ENCODE assay signal across 19 cellular contexts in the genomic region with DNA sequence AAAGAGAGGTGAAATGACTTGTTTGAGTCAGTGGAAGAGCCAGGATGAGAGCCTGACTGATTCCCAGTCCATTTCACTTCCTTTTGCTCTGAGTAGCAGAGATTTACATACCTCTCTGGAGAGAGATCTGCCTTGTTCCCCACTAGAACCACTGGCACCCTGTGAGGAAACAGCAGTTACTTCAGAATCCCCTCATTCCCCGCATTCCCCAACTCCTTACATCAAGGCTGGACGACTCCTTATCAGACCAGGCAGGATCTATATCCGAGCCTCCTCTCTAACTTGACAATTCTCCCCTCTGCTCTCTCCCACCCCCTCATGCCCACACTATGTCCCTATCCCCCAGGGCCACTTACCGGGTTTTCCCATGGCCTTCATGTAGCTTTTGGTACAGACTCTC. TPM values are rescaled to one million over a fixed set of nuclear protein-coding genes. Genes with fewer than 3 reads are reported as not detected.
A peak's percentile ranks its signal among the peaks of the same experiment; 100 is the strongest.
DNase-seq lines count a peak whose midpoint lies in the region; ATAC-seq, FAIRE-seq and TF ChIP-seq lines count a peak whose summit lies in the region.
"Had no signal": no experiment of that assay in that cellular context is flagged by ENCODE, and none has a peak within 500 bp of the region (broad histone marks: within the 10 kb centered on the region; RNA-seq: fewer than 3 reads in every experiment).

No MANE protein-coding gene starts in this region.

- H3K27ac Mint-ChIP-seq in activated CD8-positive, alpha-beta T cell treated with anti-CD3 and anti-CD28 coated beads, Interleukin-2, amount 10 ng/mL, durations not matched to agents 7 days and 5 days = peak overlapping the region; percentile 9
- H3K27ac Mint-ChIP-seq in activated CD8-positive, alpha-beta T cell treated with anti-CD3 and anti-CD28 coated beads for 36 hours = no peak overlapping the region
- H3K27ac Mint-ChIP-seq in CD4-positive, alpha-beta T cell = no peak overlapping the region
- H3K27ac Mint-ChIP-seq in astrocyte (ENCODE audit: unreplicated experiment) (no peak overlapping the region), neural crest cell (ENCODE audit: unreplicated experiment) (no peak overlapping the region)

- peaks cover 35% of the 10 kb centered on the region for H3K4me1 Mint-ChIP-seq in activated CD8-positive, alpha-beta T cell treated with anti-CD3 and anti-CD28 coated beads, Interleukin-2, amount 10 ng/mL, durations not matched to agents 7 days and 5 days (ENCODE audit: low read depth)
- H3K4me1 Mint-ChIP-seq in activated CD8-positive, alpha-beta T cell treated with anti-CD3 and anti-CD28 coated beads for 36 hours (ENCODE audit: low read depth) = peaks cover 25% of the 10 kb centered on the region
- H3K4me1 Mint-ChIP-seq in CD4-positive, alpha-beta T cell (ENCODE audit: low read depth) = peaks cover 30% of the 10 kb centered on the region
- H3K4me1 Mint-ChIP-seq in astrocyte (ENCODE audit: low read depth, unreplicated experiment) = peaks cover 1% of the 10 kb centered on the region
- H3K4me1 Mint-ChIP-seq in neural crest cell = peaks cover 28% of the 10 kb centered on the region

- POLR2A ChIA-PET in activated CD8-positive, alpha-beta T cell treated with anti-CD3 and anti-CD28 coated beads, Interleukin-2, amount 10 ng/mL, durations not matched to agents 7 days and 5 days (lab: Charles Lee) = no interaction called here
- POLR2A ChIA-PET in activated CD8-positive, alpha-beta T cell treated with anti-CD3 and anti-CD28 coated beads for 36 hours (lab: Charles Lee) = interaction anchor here (0.7 to 3.6 kb wide), 4 partner anchors 40 to 185 kb away, joined by 4 to 16 read pairs (median 8); a partner anchor contains a TSS
- POLR2A ChIA-PET in CD4-positive, alpha-beta T cell (lab: Charles Lee) = no interaction called here

- no peak for TF ChIP-seq POLR2A in gastroesophageal sphincter (IDR thresholded peaks at IDR 0.05)

- H3K36me3 Mint-ChIP-seq in activated CD8-positive, alpha-beta T cell treated with anti-CD3 and anti-CD28 coated beads, Interleukin-2, amount 10 ng/mL, durations not matched to agents 7 days and 5 days (ENCODE audit: low read depth) = peaks cover 20% of the 10 kb centered on the region
- peaks cover 23% of the 10 kb centered on the region for H3K36me3 Mint-ChIP-seq in activated CD8-positive, alpha-beta T cell treated with anti-CD3 and anti-CD28 coated beads for 36 hours (ENCODE audit: low read depth)
- peaks cover 7% of the 10 kb centered on the region for H3K36me3 Mint-ChIP-seq in CD4-positive, alpha-beta T cell (ENCODE audit: low read depth)
- H3K36me3 Mint-ChIP-seq in astrocyte (ENCODE audit: low read depth, unreplicated experiment) (peaks cover 4% of the 10 kb centered on the region), neural crest cell (ENCODE audit: low read depth) (no peaks in the 10 kb centered on the region)

- no peak overlapping the region for H3K4me3 Mint-ChIP-seq in activated CD8-positive, alpha-beta T cell treated with anti-CD3 and anti-CD28 coated beads, Interleukin-2, amount 10 ng/mL, durations not matched to agents 7 days and 5 days
- no peak overlapping the region for H3K4me3 Mint-ChIP-seq in activated CD8-positive, alpha-beta T cell treated with anti-CD3 and anti-CD28 coated beads for 36 hours
- peak overlapping the region; percentile 37 for H3K4me3 Mint-ChIP-seq in CD4-positive, alpha-beta T cell
- H3K4me3 Mint-ChIP-seq in astrocyte (ENCODE audit: unreplicated experiment) (peak overlapping the region; percentile 14), neural crest cell (peak overlapping the region; percentile 58)

- H3K9me3 Mint-ChIP-seq in activated CD8-positive, alpha-beta T cell treated with anti-CD3 and anti-CD28 coated beads, Interleukin-2, amount 10 ng/mL, durations not matched to agents 7 days and 5 days (ENCODE audit: insufficient read depth) = no peaks in the 10 kb centered on the region
- H3K9me3 Mint-ChIP-seq in activated CD8-positive, alpha-beta T cell treated with anti-CD3 and anti-CD28 coated beads for 36 hours = no peaks in the 10 kb centered on the region
- H3K9me3 Mint-ChIP-seq in CD4-positive, alpha-beta T cell = no peaks in the 10 kb centered on the region
- no peaks in the 10 kb centered on the region for H3K9me3 Mint-ChIP-seq in astrocyte (ENCODE audit: unreplicated experiment)
- H3K9me3 Mint-ChIP-seq in neural crest cell = no peaks in the 10 kb centered on the region

- no peak for TF ChIP-seq CTCF in activated CD8-positive, alpha-beta T cell treated with anti-CD3 and anti-CD28 coated beads for 36 hours (IDR thresholded peaks at IDR 0.05)
- TF ChIP-seq CTCF in CD4-positive, alpha-beta T cell (IDR thresholded peaks at IDR 0.05) = no peak
- no peak for TF ChIP-seq CTCF in astrocyte (IDR thresholded peaks at IDR 0.05; ENCODE audit: insufficient read depth, low read depth, low read length)
- no peak for TF ChIP-seq CTCF in neural crest cell (conservative IDR thresholded peaks at IDR 0.05)
- no peak for TF ChIP-seq CTCF in gastroesophageal sphincter (IDR thresholded peaks at IDR 0.05)

- H3K4me1 ChIP-seq in astrocyte (ENCODE audit: insufficient read depth, low read length) (peaks cover 12% of the 10 kb centered on the region), gastroesophageal sphincter (peaks cover 2 to 33% (median 3%) of the 10 kb centered on the region in 3 donors)

- H3K36me3 ChIP-seq in astrocyte (ENCODE audit: insufficient read depth, low read length) (no peaks in the 10 kb centered on the region), gastroesophageal sphincter (no peaks in the 10 kb centered on the region)

- no peaks in the 10 kb centered on the region for H4K20me1 ChIP-seq in astrocyte (ENCODE audit: insufficient read depth, low read length)
- H4K20me1 ChIP-seq: BLaER1 treated with 17β-estradiol and CSF1 and Interleukin-3, amounts not matched to agents 10 nM and 100 nM had no signal

- no peaks in the 10 kb centered on the region for H3K27me3 ChIP-seq in CD4-positive, alpha-beta T cell (ENCODE audit: control insufficient read depth, insufficient read depth, low read length)
- H3K27me3 ChIP-seq in astrocyte (ENCODE audit: insufficient read depth, low read length) = no peaks in the 10 kb centered on the region
- H3K27me3 ChIP-seq in gastroesophageal sphincter = no peaks in the 10 kb centered on the region
- H3K27me3 ChIP-seq: BLaER1 treated with 17β-estradiol and CSF1 and Interleukin-3, amounts not matched to agents 10 nM and 100 nM had no signal

- no peak for ATAC-seq in activated CD8-positive, alpha-beta T cell treated with anti-CD3 and anti-CD28 coated beads, Interleukin-2, amount 10 ng/mL, durations not matched to agents 7 days and 5 days
- ATAC-seq in activated CD8-positive, alpha-beta T cell treated with anti-CD3 and anti-CD28 coated beads for 36 hours = no peak
- no peak for ATAC-seq in CD4-positive, alpha-beta T cell (ENCODE audit: poor library complexity)
- no peak for ATAC-seq in gastroesophageal sphincter

- H3K4me2 ChIP-seq in astrocyte (ENCODE audit: low read length) = no peak overlapping the region
- H3K4me2 ChIP-seq: BLaER1 treated with 17β-estradiol and CSF1 and Interleukin-3, amounts not matched to agents 10 nM and 100 nM had no signal

- no peaks in the 10 kb centered on the region for H3K27me3 Mint-ChIP-seq in activated CD8-positive, alpha-beta T cell treated with anti-CD3 and anti-CD28 coated beads, Interleukin-2, amount 10 ng/mL, durations not matched to agents 7 days and 5 days (ENCODE audit: low read depth)
- no peaks in the 10 kb centered on the region for H3K27me3 Mint-ChIP-seq in activated CD8-positive, alpha-beta T cell treated with anti-CD3 and anti-CD28 coated beads for 36 hours
- no peaks in the 10 kb centered on the region for H3K27me3 Mint-ChIP-seq in CD4-positive, alpha-beta T cell
- H3K27me3 Mint-ChIP-seq in astrocyte (ENCODE audit: low read depth, unreplicated experiment) (peaks cover 8% of the 10 kb centered on the region), neural crest cell (ENCODE audit: low read depth) (peaks cover 12% of the 10 kb centered on the region)

- peaks cover 6% of the 10 kb centered on the region for H3K79me2 ChIP-seq in astrocyte (ENCODE audit: insufficient read depth, low read length)

- intact Hi-C loops in activated CD8-positive, alpha-beta T cell treated with anti-CD3 and anti-CD28 coated beads for 36 hours (cut with micrococcal nuclease) = no loop called here
- intact Hi-C loops in CD4-positive, alpha-beta T cell (cut with DNase I, micrococcal nuclease) = no loop called here

- H3K4me3 ChIP-seq in astrocyte (ENCODE audit: insufficient read depth, low read depth, low read length) (no peak overlapping the region), gastroesophageal sphincter (no peak overlapping the region)
- H3K4me3 ChIP-seq: BLaER1 treated with 17β-estradiol and CSF1 and Interleukin-3, amounts not matched to agents 10 nM and 100 nM; GM23248 had no signal

- no peak overlapping the region for H3K27ac ChIP-seq in CD4-positive, alpha-beta T cell (ENCODE audit: low read depth, low read length)
- no peak overlapping the region for H3K27ac ChIP-seq in astrocyte (ENCODE audit: low read depth, low read length)
- H3K27ac ChIP-seq in gastroesophageal sphincter = no peak overlapping the region
- H3K27ac ChIP-seq: BLaER1 treated with 17β-estradiol and CSF1 and Interleukin-3, amounts not matched to agents 10 nM and 100 nM; GM23248; HL-60 had no signal

- TF ChIP-seq EP300 in gastroesophageal sphincter (IDR thresholded peaks at IDR 0.05) = no peak

- no peak for FAIRE-seq in astrocyte (lab: Jason Lieb, UNC)
- FAIRE-seq: D721Med, G401.6, GM12891, H54 had no signal

- DNase-seq in activated CD8-positive, alpha-beta T cell treated with anti-CD3 and anti-CD28 coated beads, Interleukin-2, amount 10 ng/mL, durations not matched to agents 7 days and 5 days = no peak
- no peak for DNase-seq in activated CD8-positive, alpha-beta T cell treated with anti-CD3 and anti-CD28 coated beads for 36 hours
- DNase-seq in CD4-positive, alpha-beta T cell = no peak
- DNase-seq in astrocyte (ENCODE audit: low read depth) (no peak), neural crest cell (ENCODE audit: low read depth, low spot score) (no peak), SKM-1 (lab: John Stamatoyannopoulos, UW; ENCODE audit: unreplicated experiment) (no peak), NCI-H2171 treated with DMSO at 0.1 percent for 48 hours (lab: John Stamatoyannopoulos, UW) (no peak)
- DNase-seq: 8988T, Caco-2, GM23248, HCEC 1CT had no signal

- 40 to 67% methylated on average over 1 to 4 of the region's 4 CpGs for WGBS in gastroesophageal sphincter (ENCODE audit: low coverage in 1 of 2), 2 donors

- H3K9me3 ChIP-seq in CD4-positive, alpha-beta T cell (ENCODE audit: control insufficient read depth, low read length) = no peaks in the 10 kb centered on the region
- no peaks in the 10 kb centered on the region for H3K9me3 ChIP-seq in astrocyte (ENCODE audit: insufficient read depth, low read depth, low read length)
- H3K9me3 ChIP-seq in gastroesophageal sphincter = no peaks in the 10 kb centered on the region
- H3K9me3 ChIP-seq: BLaER1 treated with 17β-estradiol and CSF1 and Interleukin-3, amounts not matched to agents 10 nM and 100 nM; Caco-2 had no signal

- H2AFZ ChIP-seq in astrocyte (ENCODE audit: low read depth, low read length) = no peak overlapping the region
- H2AFZ ChIP-seq: GM23248 had no signal

- CTCF ChIA-PET in activated CD8-positive, alpha-beta T cell treated with anti-CD3 and anti-CD28 coated beads, Interleukin-2, amount 10 ng/mL, durations not matched to agents 7 days and 5 days (lab: Charles Lee) = interaction anchor here (1.6 to 7.9 kb wide), 6 partner anchors 14 to 170 kb away, joined by 3 to 242 read pairs (median 42); a partner anchor contains a TSS
- CTCF ChIA-PET in activated CD8-positive, alpha-beta T cell treated with anti-CD3 and anti-CD28 coated beads for 36 hours (lab: Charles Lee) = interaction anchor here (0.7 to 7.5 kb wide), 5 partner anchors 14 to 36 kb away, joined by 4 to 220 read pairs (median 56); a partner anchor contains a TSS
- CTCF ChIA-PET in CD4-positive, alpha-beta T cell (lab: Charles Lee) = interaction anchor here (1.0 to 3.4 kb wide), 3 partner anchors 23 to 64 kb away, joined by 3 to 29 read pairs (median 5); no protein-coding TSS in a partner anchor

- no peak overlapping the region for H3K9ac ChIP-seq in astrocyte (ENCODE audit: low read length)
- H3K9ac ChIP-seq: GM23248 had no signal

RNA-seq across cellular contexts. Expression of a gene that starts 3.7 kb away (rescaled TPM):
- 1 to 10 TPM; 9.5 to 9.9 TPM for total RNA-seq in activated CD8-positive, alpha-beta T cell treated with anti-CD3 and anti-CD28 coated beads, Interleukin-2, amount 10 ng/mL, durations not matched to agents 7 days and 5 days
- 10 to 100 TPM; 18.5 to 19.8 TPM for total RNA-seq in activated CD8-positive, alpha-beta T cell treated with anti-CD3 and anti-CD28 coated beads for 36 hours
- total RNA-seq in CD4-positive, alpha-beta T cell = 1 to 10 TPM; 5.1 to 6.0 TPM
- total RNA-seq in astrocyte = 1.3 and 1.9 TPM in 2 replicates
- total RNA-seq in neural crest cell = 1.2 and 2.1 TPM in 2 replicates
- under 1 TPM in 1 of 4 donors, not detected in 3; 0.35 TPM for total RNA-seq in gastroesophageal sphincter

RNA-seq across cellular contexts. Expression of a gene that starts 5.5 kb away (rescaled TPM):
- 100 to 1,000 TPM; 113 TPM for total RNA-seq in activated CD8-positive, alpha-beta T cell treated with anti-CD3 and anti-CD28 coated beads, Interleukin-2, amount 10 ng/mL, durations not matched to agents 7 days and 5 days
- total RNA-seq in activated CD8-positive, alpha-beta T cell treated with anti-CD3 and anti-CD28 coated beads for 36 hours = 10 to 100 TPM; 57.5 to 62.3 TPM
- total RNA-seq in CD4-positive, alpha-beta T cell = 100 to 1,000 TPM; 107 to 110 TPM
- 81.7 and 86.9 TPM in 2 replicates for total RNA-seq in astrocyte
- 99.8 and 107 TPM in 2 replicates for total RNA-seq in neural crest cell
- total RNA-seq in gastroesophageal sphincter = 10 to 100 TPM; 23.6 to 75.0 (median 53.8) TPM

RNA-seq across cellular contexts. Expression of a gene that starts 28.5 kb away (rescaled TPM):
- under 1 TPM in 1 of 2 experiments, not detected in 1; 0.16 TPM for total RNA-seq in activated CD8-positive, alpha-beta T cell treated with anti-CD3 and anti-CD28 coated beads, Interleukin-2, amount 10 ng/mL, durations not matched to agents 7 days and 5 days
- total RNA-seq in activated CD8-positive, alpha-beta T cell treated with anti-CD3 and anti-CD28 coated beads for 36 hours = under 1 TPM in 1 of 2 experiments, not detected in 1; 0.14 TPM
- total RNA-seq in CD4-positive, alpha-beta T cell = 1 to 10 TPM in 1 of 2 experiments, under 1 TPM in 1; 0.71 to 1.1 TPM
- 0.05 and 0.16 TPM in 2 replicates for total RNA-seq in astrocyte
- 1.5 TPM in 2 replicates for total RNA-seq in neural crest cell
- total RNA-seq in gastroesophageal sphincter = 1 to 10 TPM in 2 of 4 donors, under 1 TPM in 2; 0.54 to 1.2 (median 0.85) TPM
- total RNA-seq: GM23248, HT1080 had no signal

RNA-seq across cellular contexts. Expression of a gene that starts 44.5 kb away (rescaled TPM):
- total RNA-seq in activated CD8-positive, alpha-beta T cell treated with anti-CD3 and anti-CD28 coated beads, Interleukin-2, amount 10 ng/mL, durations not matched to agents 7 days and 5 days = 10 to 100 TPM; 35.8 to 37.8 TPM
- 10 to 100 TPM; 43.5 to 50.9 TPM for total RNA-seq in activated CD8-positive, alpha-beta T cell treated with anti-CD3 and anti-CD28 coated beads for 36 hours
- 100 to 1,000 TPM; 401 to 418 TPM for total RNA-seq in CD4-positive, alpha-beta T cell
- total RNA-seq in astrocyte (58.7 and 61.0 TPM in 2 replicates), neural crest cell (101 TPM in 2 replicates), gastroesophageal sphincter (10 to 100 TPM; 17.6 to 77.5 (median 37.5) TPM)

RNA-seq across cellular contexts. Expression of a gene that starts 47.5 kb away (rescaled TPM):
- 10 to 100 TPM; 57.5 to 59.8 TPM for total RNA-seq in activated CD8-positive, alpha-beta T cell treated with anti-CD3 and anti-CD28 coated beads, Interleukin-2, amount 10 ng/mL, durations not matched to agents 7 days and 5 days
- 10 to 100 TPM; 43.3 to 47.3 TPM for total RNA-seq in activated CD8-positive, alpha-beta T cell treated with anti-CD3 and anti-CD28 coated beads for 36 hours
- 10 to 100 TPM; 34.6 to 38.2 TPM for total RNA-seq in CD4-positive, alpha-beta T cell
- total RNA-seq in astrocyte (47.1 and 49.6 TPM in 2 replicates), neural crest cell (58.5 and 61.9 TPM in 2 replicates), gastroesophageal sphincter (10 to 100 TPM; 55.9 to 79.9 (median 64.2) TPM)

Comparison
In these comparisons a context has a peak if more than half of its experiments do, and no peak if none do; other contexts are left out.
1. H3K4me3 Mint-ChIP-seq: peak in CD4-positive, alpha-beta T cell (single experiment), astrocyte (single experiment) and neural crest cell (single experiment); none in activated CD8-positive, alpha-beta T cell treated with anti-CD3 and anti-CD28 coated beads, Interleukin-2, amount 10 ng/mL, durations not matched to agents 7 days and 5 days (single experiment) and activated CD8-positive, alpha-beta T cell treated with anti-CD3 and anti-CD28 coated beads for 36 hours (single experiment).